ENCODE assay signal across 8 cellular contexts in genomic region chrX:18424482-18425198, GRCh38. TPM values are rescaled to one million over a fixed set of nuclear protein-coding genes. Genes with fewer than 3 reads are reported as not detected.
DNase-seq lines count a peak whose midpoint lies in the region; ATAC-seq and TF ChIP-seq lines count a peak whose summit lies in the region.

No MANE protein-coding gene starts in this region.

- H3K4me3 Mint-ChIP-seq in MCF 10A (ENCODE audit: unreplicated experiment) = peak overlapping the region; percentile 82
- H3K4me3 Mint-ChIP-seq in immature natural killer cell = peak overlapping the region; percentile 87 to 93 (median 88)

- H4K20me1 ChIP-seq in smooth muscle cell (ENCODE audit: low read depth) = peaks cover 26% of the 10 kb centered on the region

- 55% methylated on average over 25 of the region's 28 CpGs for WGBS in smooth muscle cell (ENCODE audit: low lambda C conversion rate)

- peak overlapping the region; percentile 30 for H3K9ac ChIP-seq in smooth muscle cell (ENCODE audit: low read depth)

- no peaks in the 10 kb centered on the region for H3F3A ChIP-seq in smooth muscle cell (ENCODE audit: low read depth)

- H3K4me3 ChIP-seq in smooth muscle cell = peak overlapping the region; percentile 78

- H3K36me3 ChIP-seq in smooth muscle cell (ENCODE audit: low read depth) = no peaks in the 10 kb centered on the region

- peak; percentile 51 for ATAC-seq in SK-N-SH treated with all-trans-retinoic acid at 6 μM for 48 hours

- TF ChIP-seq CTCF in MCF 10A (IDR thresholded peaks at IDR 0.05; ENCODE audit: unreplicated experiment) (no peak), smooth muscle cell (IDR thresholded peaks at IDR 0.05; ENCODE audit: borderline replicate concordance, insufficient read depth, poor library complexity, severe bottlenecking) (no peak)

- H3K4me1 Mint-ChIP-seq in MCF 10A (ENCODE audit: insufficient read depth, unreplicated experiment) = peaks cover 13% of the 10 kb centered on the region
- peaks cover 6 to 17% of the 10 kb centered on the region in 2 donors for H3K4me1 Mint-ChIP-seq in immature natural killer cell

- CTCF ChIA-PET in MCF 10A (lab: Yijun Ruan, JAX) = interaction anchor here (0.6 to 0.9 kb wide), 3 partner anchors 472 to 594 kb away, joined by 3 read pairs; no protein-coding TSS in a partner anchor

- BruUV-seq in MCF 10A (replicated peaks; lab: Mats Ljungman, UMichigan) = no TSS peak

- intact Hi-C loops in MCF 10A (cut with micrococcal nuclease) = loop anchor here (1.0 to 10.0 kb wide), 2 partner anchors 260 to 471 kb away; no protein-coding TSS in a partner anchor

- H3K27me3 Mint-ChIP-seq in MCF 10A (ENCODE audit: insufficient read depth, unreplicated experiment) = no peaks in the 10 kb centered on the region
- H3K27me3 Mint-ChIP-seq in immature natural killer cell (ENCODE audit: low read depth in 3 of 3) = peaks cover 7 to 16% (median 10%) of the 10 kb centered on the region in 3 donors

- DNase-seq in NCI-H2081 (lab: John Stamatoyannopoulos, UW) = peak; percentile 37 to 38
- DNase-seq in NCI-H2081 treated with DMSO at 0.1 percent for 48 hours (lab: John Stamatoyannopoulos, UW) = no peak
- peak; percentile 17 for DNase-seq in HT-29 (ENCODE audit: low spot score)
- no peak for DNase-seq in MCF 10A (ENCODE audit: unreplicated experiment)
- peak in 1 of 3 donors; percentile 24 for DNase-seq in immature natural killer cell
- DNase-seq in smooth muscle cell (lab: John Stamatoyannopoulos, UW; ENCODE audit: unreplicated experiment) = peak; percentile 18
- DNase-seq in AG08395 (ENCODE audit: low spot score) = no peak

- no peaks in the 10 kb centered on the region for H3K9me3 ChIP-seq in smooth muscle cell (replicated peaks; ENCODE audit: low read depth)

- H3K27ac Mint-ChIP-seq in MCF 10A (ENCODE audit: low read depth, unreplicated experiment) (peak overlapping the region; percentile 61), immature natural killer cell (peak overlapping the region; percentile 49 to 89 (median 80))

- peaks cover 34% of the 10 kb centered on the region for H3K79me2 ChIP-seq in smooth muscle cell (ENCODE audit: low read depth)

- H3K9me3 Mint-ChIP-seq in MCF 10A (ENCODE audit: unreplicated experiment) (no peaks in the 10 kb centered on the region), immature natural killer cell (no peaks in the 10 kb centered on the region)

- peaks cover 15% of the 10 kb centered on the region for H3K4me1 ChIP-seq in smooth muscle cell (ENCODE audit: low read depth)

- no peaks in the 10 kb centered on the region for H3K36me3 Mint-ChIP-seq in MCF 10A (ENCODE audit: insufficient read depth, unreplicated experiment)
- no peaks in the 10 kb centered on the region for H3K36me3 Mint-ChIP-seq in immature natural killer cell

- H3K27ac ChIP-seq in smooth muscle cell (ENCODE audit: low read depth) = peak overlapping the region; percentile 52

- H2AFZ ChIP-seq in smooth muscle cell (ENCODE audit: low read depth) = peak overlapping the region; percentile 21

- H3K27me3 ChIP-seq in smooth muscle cell (ENCODE audit: low read depth) = no peaks in the 10 kb centered on the region

- POLR2A ChIA-PET in MCF 10A (lab: Yijun Ruan, JAX) = interaction anchor here (0.6 to 1.6 kb wide), 6 partner anchors 19 to 471 kb away, joined by 3 to 7 read pairs (median 4); no protein-coding TSS in a partner anchor

- H3K4me2 ChIP-seq in smooth muscle cell = peak overlapping the region; percentile 83

TF ChIP-seq in SK-N-SH treated with all-trans-retinoic acid at 6 μM for 48 hours, 23 proteins besides CTCF, POLR2A, EP300 and RAD21:
- TF ChIP-seq ZFP3 (CRISPR knock-in tag; IDR thresholded peaks at IDR 0.05) (no peak), ZC3H10 (CRISPR knock-in tag; IDR thresholded peaks at IDR 0.05) (no peak), PATZ1 (CRISPR knock-in tag; IDR thresholded peaks at IDR 0.05; ENCODE audit: borderline replicate concordance) (no peak), GLIS3 (CRISPR knock-in tag; IDR thresholded peaks at IDR 0.05) (no peak), ZNF565 (CRISPR knock-in tag; conservative IDR thresholded peaks at IDR 0.05; ENCODE audit: low read depth) (no peak), ZFP30 (CRISPR knock-in tag; IDR thresholded peaks at IDR 0.05) (no peak), ARNTL (CRISPR knock-in tag; IDR thresholded peaks at IDR 0.05; ENCODE audit: borderline replicate concordance, low read depth) (no peak), ZNF70 (CRISPR knock-in tag; IDR thresholded peaks at IDR 0.05) (no peak), TOX (CRISPR knock-in tag; IDR thresholded peaks at IDR 0.05; ENCODE audit: borderline replicate concordance) (no peak), ZNF8 (CRISPR knock-in tag; IDR thresholded peaks at IDR 0.05) (no peak), ESRRG (CRISPR knock-in tag; IDR thresholded peaks at IDR 0.05) (no peak)
- TF ChIP-seq, protein P1, sequence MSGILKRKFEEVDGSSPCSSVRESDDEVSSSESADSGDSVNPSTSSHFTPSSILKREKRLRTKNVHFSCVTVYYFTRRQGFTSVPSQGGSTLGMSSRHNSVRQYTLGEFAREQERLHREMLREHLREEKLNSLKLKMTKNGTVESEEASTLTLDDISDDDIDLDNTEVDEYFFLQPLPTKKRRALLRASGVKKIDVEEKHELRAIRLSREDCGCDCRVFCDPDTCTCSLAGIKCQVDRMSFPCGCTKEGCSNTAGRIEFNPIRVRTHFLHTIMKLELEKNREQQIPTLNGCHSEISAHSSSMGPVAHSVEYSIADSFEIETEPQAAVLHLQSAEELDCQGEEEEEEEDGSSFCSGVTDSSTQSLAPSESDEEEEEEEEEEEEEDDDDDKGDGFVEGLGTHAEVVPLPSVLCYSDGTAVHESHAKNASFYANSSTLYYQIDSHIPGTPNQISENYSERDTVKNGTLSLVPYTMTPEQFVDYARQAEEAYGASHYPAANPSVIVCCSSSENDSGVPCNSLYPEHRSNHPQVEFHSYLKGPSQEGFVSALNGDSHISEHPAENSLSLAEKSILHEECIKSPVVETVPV (CRISPR knock-in tag; IDR thresholded peaks at IDR 0.05) = no peak

RNA-seq across cellular contexts. Expression of gene CDKL5, which starts 0.8 kb away (rescaled TPM):
- 1.6 and 3.2 TPM in 2 replicates for total RNA-seq in HT-29 (2014; rRNA removed; shearing (Covaris generic))
- total RNA-seq in MCF 10A (2022) = 8.2 and 8.3 TPM in 2 replicates
- polyA plus RNA-seq in immature natural killer cell = 1 to 10 TPM in 2 of 3 donors, not detected in 1; 1.5 to 2.3 TPM
- total RNA-seq in smooth muscle cell = 13.7 and 14.4 TPM in 2 replicates
- polyA plus RNA-seq in smooth muscle cell = 3.4 and 4.8 TPM in 2 replicates

Comparison
In these comparisons a context has a peak if more than half of its experiments do, and no peak if none do; other contexts are left out.
1. DNase-seq: peak in NCI-H2081 (2 of 2), HT-29 (single experiment) and smooth muscle cell (single experiment); none in NCI-H2081 treated with DMSO at 0.1 percent for 48 hours (single experiment), MCF 10A (single experiment) and AG08395 (single experiment).